In the genomic region with DNA sequence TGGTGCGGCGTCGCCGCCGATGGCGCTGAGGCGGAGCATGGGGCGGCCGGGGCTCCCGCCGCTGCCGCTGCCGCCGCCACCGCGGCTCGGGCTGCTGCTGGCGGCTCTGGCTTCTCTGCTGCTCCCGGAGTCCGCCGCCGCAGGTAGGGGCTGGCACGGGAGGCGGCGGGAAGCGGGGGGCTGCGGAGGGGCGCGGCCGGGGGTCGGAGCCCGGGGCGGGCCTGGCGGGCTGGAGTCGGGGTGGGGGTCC, we compare ENCODE assay signal across 8 cellular contexts. TPM values are rescaled to one million over a fixed set of nuclear protein-coding genes. Genes with fewer than 3 reads are reported as not detected.
DNase-seq lines count a peak whose midpoint lies in the region; ATAC-seq, FAIRE-seq and TF ChIP-seq lines count a peak whose summit lies in the region.

No MANE protein-coding gene starts in this region.

- H3K27me3 ChIP-seq in keratinocyte (ENCODE audit: control insufficient read depth, extremely low read depth, insufficient read depth, low read length) (no peaks in the 10 kb centered on the region), stomach (peaks cover 0 to 13% (median 0%) of the 10 kb centered on the region in 3 donors)

- CTCF ChIA-PET in HEK293 (lab: Yijun Ruan, JAX), result no interaction called here

- H3K4me1 ChIP-seq in HEK293 (ENCODE audit: control insufficient read depth, insufficient read depth, low read length) (peaks cover 5% of the 10 kb centered on the region; the same call in 1 of the 2 replicates), keratinocyte (ENCODE audit: control insufficient read depth, extremely low read depth, insufficient read depth, low read length) (peaks cover 11% of the 10 kb centered on the region), stomach (peaks cover 21 to 46% (median 35%) of the 10 kb centered on the region in 4 donors)

- dilution Hi-C loops in keratinocyte (cut with MboI; ENCODE audit: extremely low pct_ligation_motif_present, low sequenced_read_pairs), result no loop called here

- intact Hi-C loops in stomach (cut with DNase I; ENCODE audit: low total_unique reads), result no loop called here

- no peak for FAIRE-seq in keratinocyte (lab: Jason Lieb, UNC)

- in situ Hi-C loops in astrocyte of the spinal cord (cut with HindIII; ENCODE audit: low sequenced_read_pairs), result no loop called here

- no peak overlapping the region for H2AFZ ChIP-seq in keratinocyte (ENCODE audit: control insufficient read depth, low read length)

- POLR2A ChIA-PET in HEK293 (lab: Yijun Ruan, JAX), result interaction anchor here (1.9 to 2.0 kb wide), 2 partner anchors 9 to 15 kb away, joined by 6 to 11 read pairs; a partner anchor contains a TSS

- TF ChIP-seq POLR2A in stomach (IDR thresholded peaks at IDR 0.05), result no peak

- H3K27ac ChIP-seq in HEK293 (ENCODE audit: extremely low read depth, low read depth, low read length), result peak overlapping the region; percentile 51; the same call in 1 of the 2 replicates
- H3K27ac ChIP-seq in keratinocyte (ENCODE audit: control insufficient read depth, insufficient read depth, low read length), result no peak overlapping the region
- peak overlapping the region; percentile 24 to 82 (median 71) for H3K27ac ChIP-seq in stomach

- 0 to 3% (median 2%) methylated on average over 9 to 35 of the region's 35 CpGs; no CpG with 5 or more reads in 1 of the 5 donors for WGBS in stomach, 5 donors

- peak overlapping the region; percentile 83 for H3K4me2 ChIP-seq in keratinocyte (ENCODE audit: control insufficient read depth, extremely low read depth, insufficient read depth, low read depth, low read length)

- no peak for TF ChIP-seq EP300 in stomach (IDR thresholded peaks at IDR 0.05)

- no peaks in the 10 kb centered on the region for H4K20me1 ChIP-seq in keratinocyte (ENCODE audit: control insufficient read depth, extremely low read depth, insufficient read depth, low read length)

- no peaks in the 10 kb centered on the region for H3K9me1 ChIP-seq in keratinocyte (ENCODE audit: control insufficient read depth, extremely low read depth, insufficient read depth, low read length)

- DNase-seq in astrocyte of the spinal cord (ENCODE audit: low read depth, low spot score), result no peak
- DNase-seq in keratinocyte (ENCODE audit: low read depth, low spot score), result no peak
- no peak for DNase-seq in stomach
- no peak for DNase-seq in NCI-H1417 (lab: John Stamatoyannopoulos, UW)
- DNase-seq in EL, result no peak

- ATAC-seq in HG03521 (IDR thresholded peaks at IDR 0.05; ENCODE audit: unreplicated experiment) (no peak), GM19351 (IDR thresholded peaks at IDR 0.05; ENCODE audit: unreplicated experiment) (no peak)

- H3K79me2 ChIP-seq in keratinocyte (ENCODE audit: control insufficient read depth, insufficient read depth, low read length), result no peaks in the 10 kb centered on the region

- H3K9me3 ChIP-seq in HEK293 (ENCODE audit: control insufficient read depth, insufficient read depth, low read depth, low read length) (no peaks in the 10 kb centered on the region), keratinocyte (ENCODE audit: control insufficient read depth, low read depth, low read length) (no peaks in the 10 kb centered on the region), stomach (no peaks in the 10 kb centered on the region)

- peak overlapping the region; percentile 4 for H3K9ac ChIP-seq in keratinocyte (ENCODE audit: control insufficient read depth, extremely low read depth, insufficient read depth, low read length)

- TF ChIP-seq CTCF in HEK293 (tag by site-specific recombination; IDR thresholded peaks at IDR 0.05) (no peak), astrocyte of the spinal cord (IDR thresholded peaks at IDR 0.05; ENCODE audit: low read depth, low read length) (no peak), keratinocyte (optimal IDR thresholded peaks at IDR 0.05 in 1 of 3, IDR thresholded peaks at IDR 0.05 in 1 of 3, conservative IDR thresholded peaks at IDR 0.05 in 1 of 3; ENCODE audit: extremely low read depth in 1 of 3, insufficient read depth in 2 of 3, low read length in 3 of 3) (no peak), stomach (IDR thresholded peaks at IDR 0.05) (no peak)

- H3K4me3 ChIP-seq in HEK293 (ENCODE audit: low read depth, low read length) (peak overlapping the region; percentile 55), astrocyte of the spinal cord (ENCODE audit: low read depth, low read length) (peak overlapping the region; percentile 61), keratinocyte (ENCODE audit: control insufficient read depth in 2 of 3, extremely low read depth in 1 of 3, insufficient read depth in 2 of 3, low read depth in 1 of 3, low read length in 3 of 3) (peak overlapping the region; percentile 44 to 60 (median 46)), stomach (peak overlapping the region; percentile 73 to 87 (median 74))

- H3K36me3 ChIP-seq in HEK293 (ENCODE audit: control insufficient read depth in 2 of 2, insufficient read depth in 1 of 2, low read length in 2 of 2), result peaks cover 0 to 22% of the 10 kb centered on the region in 2 experiments; a peak in 1 of 3 replicates
- peaks cover 0 to 6% of the 10 kb centered on the region in 2 experiments for H3K36me3 ChIP-seq in keratinocyte (ENCODE audit: control insufficient read depth in 2 of 2, extremely low read depth in 1 of 2, insufficient read depth in 2 of 2, low read length in 2 of 2)
- no peaks in the 10 kb centered on the region for H3K36me3 ChIP-seq in stomach

TF ChIP-seq in HEK293, 187 proteins besides CTCF, POLR2A, EP300 and RAD21 (continues in another document):
- TF ChIP-seq ZNF660 (tag by site-specific recombination; IDR thresholded peaks at IDR 0.05), result no peak
- no peak for TF ChIP-seq GLI2 (tag by site-specific recombination; IDR thresholded peaks at IDR 0.05; ENCODE audit: borderline replicate concordance, low read depth)
- no peak for TF ChIP-seq ZNF621 (tag by site-specific recombination; IDR thresholded peaks at IDR 0.05)
- TF ChIP-seq, protein P1, sequence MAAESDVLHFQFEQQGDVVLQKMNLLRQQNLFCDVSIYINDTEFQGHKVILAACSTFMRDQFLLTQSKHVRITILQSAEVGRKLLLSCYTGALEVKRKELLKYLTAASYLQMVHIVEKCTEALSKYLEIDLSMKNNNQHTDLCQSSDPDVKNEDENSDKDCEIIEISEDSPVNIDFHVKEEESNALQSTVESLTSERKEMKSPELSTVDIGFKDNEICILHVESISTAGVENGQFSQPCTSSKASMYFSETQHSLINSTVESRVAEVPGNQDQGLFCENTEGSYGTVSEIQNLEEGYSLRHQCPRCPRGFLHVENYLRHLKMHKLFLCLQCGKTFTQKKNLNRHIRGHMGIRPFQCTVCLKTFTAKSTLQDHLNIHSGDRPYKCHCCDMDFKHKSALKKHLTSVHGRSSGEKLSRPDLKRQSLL (tag by site-specific recombination; IDR thresholded peaks at IDR 0.05), result no peak
- TF ChIP-seq, protein P2, sequence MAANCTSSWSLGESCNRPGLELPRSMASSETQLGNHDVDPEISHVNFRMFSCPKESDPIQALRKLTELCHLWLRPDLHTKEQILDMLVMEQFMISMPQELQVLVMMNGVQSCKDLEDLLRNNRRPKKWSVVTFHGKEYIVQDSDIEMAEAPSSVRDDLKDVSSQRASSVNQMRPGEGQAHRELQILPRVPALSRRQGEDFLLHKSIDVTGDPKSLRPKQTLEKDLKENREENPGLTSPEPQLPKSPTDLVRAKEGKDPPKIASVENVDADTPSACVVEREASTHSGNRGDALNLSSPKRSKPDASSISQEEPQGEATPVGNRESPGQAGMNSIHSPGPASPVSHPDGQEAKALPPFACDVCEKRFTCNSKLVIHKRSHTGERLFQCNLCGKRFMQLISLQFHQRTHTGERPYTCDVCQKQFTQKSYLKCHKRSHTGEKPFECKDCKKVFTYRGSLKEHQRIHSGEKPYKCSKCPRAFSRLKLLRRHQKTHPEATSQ (tag by site-specific recombination; IDR thresholded peaks at IDR 0.05), result no peak
- TF ChIP-seq ZNF514 (tag by site-specific recombination; IDR thresholded peaks at IDR 0.05), result no peak
- TF ChIP-seq ZBTB20 (tag by site-specific recombination; IDR thresholded peaks at IDR 0.05), result no peak

RNA-seq across cellular contexts. Expression of a gene that starts 0.2 kb away (rescaled TPM):
- polyA plus RNA-seq in keratinocyte (7.1 to 13.5 TPM (median 9.0 TPM) in 3 replicates), stomach (1 to 10 TPM; 3.6 to 6.6 (median 6.6) TPM)
- 23.1 TPM for polyA plus RNA-seq in keratinocyte (2011; ENCODE audit: low read depth)
- polyA plus RNA-seq in keratinocyte (2011; cell fraction: cytosol; rRNA removed), result 6.4 and 6.5 TPM in 2 replicates
- 14.5 and 15.6 TPM in 2 replicates for polyA plus RNA-seq in keratinocyte (2011; cell fraction: nucleus; rRNA removed)
- 8.9 and 24.2 TPM in 2 replicates for polyA plus RNA-seq in keratinocyte (2012; ENCODE audit: low replicate concordance)
- 19.6 to 47.6 TPM (median 20.1 TPM) in 3 replicates for polyA minus RNA-seq in keratinocyte
- polyA minus RNA-seq in keratinocyte (2011; cell fraction: cytosol; rRNA and poly(A)+ RNA removed), result 26.7 TPM
- polyA minus RNA-seq in keratinocyte (2011; cell fraction: nucleus; rRNA and poly(A)+ RNA removed), result 12.1 and 15.8 TPM in 2 replicates
- total RNA-seq in stomach, result 10 to 100 TPM in 3 of 5 donors, 1 to 10 TPM in 1, under 1 TPM in 1; 0.89 to 16.9 (median 10.5) TPM

RNA-seq across cellular contexts. Expression of a gene that starts 15.1 kb away (rescaled TPM):
- 5.9 to 12.6 TPM (median 11.6 TPM) in 3 replicates for polyA plus RNA-seq in keratinocyte
- 11.2 TPM for polyA plus RNA-seq in keratinocyte (2011; ENCODE audit: low read depth)
- 8.7 and 11.7 TPM in 2 replicates for polyA plus RNA-seq in keratinocyte (2011; cell fraction: cytosol; rRNA removed)
- 32.2 and 36.3 TPM in 2 replicates for polyA plus RNA-seq in keratinocyte (2011; cell fraction: nucleus; rRNA removed)
- polyA plus RNA-seq in keratinocyte (2012; ENCODE audit: low replicate concordance), result 14.6 and 22.9 TPM in 2 replicates
- 9.3 to 50.7 TPM (median 16.2 TPM) in 3 replicates for polyA minus RNA-seq in keratinocyte
- 15.2 TPM for polyA minus RNA-seq in keratinocyte (2011; cell fraction: cytosol; rRNA and poly(A)+ RNA removed)
- polyA minus RNA-seq in keratinocyte (2011; cell fraction: nucleus; rRNA and poly(A)+ RNA removed), result 20.3 and 28.6 TPM in 2 replicates
- 10 to 100 TPM in 3 of 5 donors, 1 to 10 TPM in 2; 1.8 to 17.4 (median 14.8) TPM for total RNA-seq in stomach
- polyA plus RNA-seq in stomach, result 10 to 100 TPM in 1 of 3 donors, 1 to 10 TPM in 2; 6.0 to 10.6 (median 8.5) TPM

RNA-seq across cellular contexts. Expression of a gene that starts 45.5 kb away (rescaled TPM):
- polyA plus RNA-seq in keratinocyte (not detected in 3 replicates), stomach (1 to 10 TPM; 1.2 to 3.5 (median 1.7) TPM)
- polyA plus RNA-seq in keratinocyte (2011; ENCODE audit: low read depth), result not detected
- not detected in 2 replicates for polyA plus RNA-seq in keratinocyte (2011; cell fraction: cytosol; rRNA removed)
- polyA plus RNA-seq in keratinocyte (2011; cell fraction: nucleus; rRNA removed), result not detected in 2 replicates
- not detected in 2 replicates for polyA plus RNA-seq in keratinocyte (2012; ENCODE audit: low replicate concordance)
- not detected in 3 replicates for polyA minus RNA-seq in keratinocyte
- not detected for polyA minus RNA-seq in keratinocyte (2011; cell fraction: cytosol; rRNA and poly(A)+ RNA removed)
- not detected in 2 replicates for polyA minus RNA-seq in keratinocyte (2011; cell fraction: nucleus; rRNA and poly(A)+ RNA removed)
- 10 to 100 TPM in 2 of 5 donors, 1 to 10 TPM in 3; 4.9 to 25.2 (median 9.7) TPM for total RNA-seq in stomach
